9 cellular contexts compared by ENCODE assay signal in genomic region chr5:150413902-150414790, GRCh38. TPM values are rescaled to one million over a fixed set of nuclear protein-coding genes. Genes with fewer than 3 reads are reported as not detected.
DNase-seq lines count a peak whose midpoint lies in the region; ATAC-seq and TF ChIP-seq lines count a peak whose summit lies in the region.
"Not testable (repeated sequence)": the region's sequence is repeated elsewhere in the genome, so short reads cannot be mapped to it uniquely, and the experiment has no call there.
"Had no signal": no experiment of that assay in that cellular context is flagged by ENCODE, and none has a peak within 500 bp of the region (broad histone marks: within the 10 kb centered on the region; RNA-seq: fewer than 3 reads in every experiment).

No MANE protein-coding gene starts in this region.

- not testable (repeated sequence) for H3K4me3 ChIP-seq in CD4-positive, CD25-positive, alpha-beta regulatory T cell (ENCODE audit: low read depth, low read length); KMS-11 (IDR thresholded peaks at IDR 0.05; ENCODE audit: insufficient read depth, low read depth, low read length); ascending aorta; heart left ventricle; muscle layer of duodenum (ENCODE audit: low read depth in 1 of 2, low read length in 2 of 2); gastrocnemius medialis; thyroid gland (replicated peaks in 1 of 3)

- peak overlapping the region; percentile 96 to 100 (median 100) for H3K27ac Mint-ChIP-seq in CD4-positive, CD25-positive, alpha-beta regulatory T cell
- peak overlapping the region; percentile 99 for H3K27ac Mint-ChIP-seq in activated CD8-positive, alpha-beta T cell treated with anti-CD3 and anti-CD28 coated beads for 36 hours

- H3K9me3 Mint-ChIP-seq in CD4-positive, CD25-positive, alpha-beta regulatory T cell; activated CD8-positive, alpha-beta T cell treated with anti-CD3 and anti-CD28 coated beads for 36 hours: not testable (repeated sequence)

- not testable (repeated sequence) for DNase-seq in CD4-positive, CD25-positive, alpha-beta regulatory T cell; activated CD8-positive, alpha-beta T cell treated with anti-CD3 and anti-CD28 coated beads for 36 hours; ascending aorta (ENCODE audit: low spot score in 2 of 2); gastrocnemius medialis; thyroid gland
- DNase-seq in heart left ventricle, result peak in 1 of 5 donors; percentile 24

- H3K4me1 ChIP-seq in CD4-positive, CD25-positive, alpha-beta regulatory T cell (ENCODE audit: control insufficient read depth, insufficient read depth, low read length, poor library complexity, severe bottlenecking), result peaks cover 44% of the 10 kb centered on the region
- peaks cover 31% of the 10 kb centered on the region for H3K4me1 ChIP-seq in KMS-11 (ENCODE audit: low read depth, poor library complexity, severe bottlenecking)
- peaks cover 3 to 11% of the 10 kb centered on the region in 2 donors for H3K4me1 ChIP-seq in ascending aorta
- H3K4me1 ChIP-seq in heart left ventricle, result peaks cover 0 to 40% (median 15%) of the 10 kb centered on the region in 12 donors
- peaks cover 13 to 16% of the 10 kb centered on the region in 2 donors for H3K4me1 ChIP-seq in muscle layer of duodenum (ENCODE audit: control insufficient read depth in 1 of 2, insufficient read depth in 2 of 2, low read length in 2 of 2)
- H3K4me1 ChIP-seq in gastrocnemius medialis, result not testable (repeated sequence)
- H3K4me1 ChIP-seq in thyroid gland, result peaks cover 14 to 33% of the 10 kb centered on the region in 2 donors

- not testable (repeated sequence) for ATAC-seq in CD4-positive, CD25-positive, alpha-beta regulatory T cell (ENCODE audit: low read depth in 2 of 2); activated CD8-positive, alpha-beta T cell treated with anti-CD3 and anti-CD28 coated beads for 36 hours; heart left ventricle; gastrocnemius medialis

- in situ Hi-C loops in gastrocnemius medialis (cut with MboI; ENCODE audit: low sequenced_read_pairs in 4 of 4), result not testable (repeated sequence)

- not testable (repeated sequence) for H3K36me3 Mint-ChIP-seq in CD4-positive, CD25-positive, alpha-beta regulatory T cell
- H3K36me3 Mint-ChIP-seq in activated CD8-positive, alpha-beta T cell treated with anti-CD3 and anti-CD28 coated beads for 36 hours (ENCODE audit: low read depth), result peaks cover 13% of the 10 kb centered on the region

- not testable (repeated sequence) for TF ChIP-seq POLR2A in heart left ventricle (IDR thresholded peaks at IDR 0.05); gastrocnemius medialis (IDR thresholded peaks at IDR 0.05); thyroid gland (IDR thresholded peaks at IDR 0.05)

- H3K4me2 ChIP-seq in KMS-11, result not testable (repeated sequence)

- POLR2A ChIA-PET in activated CD8-positive, alpha-beta T cell treated with anti-CD3 and anti-CD28 coated beads for 36 hours (lab: Charles Lee), result interaction anchor here (0.6 to 5.2 kb wide), 6 partner anchors 13 to 198 kb away, joined by 3 to 57 read pairs (median 4); no protein-coding TSS in a partner anchor

- WGBS in heart left ventricle, 4 donors, result 91 to 94% (median 92%) methylated on average over 16 of the region's 16 CpGs
- 80 to 82% methylated on average over 16 of the region's 16 CpGs for WGBS in thyroid gland, 2 donors

- peak overlapping the region; percentile 95; the same call in 1 of the 2 replicates for H3K9ac ChIP-seq in KMS-11

- H3K9me3 ChIP-seq in CD4-positive, CD25-positive, alpha-beta regulatory T cell (ENCODE audit: control insufficient read depth in 2 of 2, low read length in 2 of 2); ascending aorta; heart left ventricle; muscle layer of duodenum (ENCODE audit: control insufficient read depth in 1 of 2, low read length in 2 of 2); gastrocnemius medialis; thyroid gland: not testable (repeated sequence)

- peak overlapping the region; percentile 98 for H3K27ac ChIP-seq in CD4-positive, CD25-positive, alpha-beta regulatory T cell (ENCODE audit: insufficient read depth, low read length, poor library complexity, severe bottlenecking)
- H3K27ac ChIP-seq in KMS-11 (peak overlapping the region; percentile 97), ascending aorta (peak overlapping the region; percentile 81 to 86), heart left ventricle (peak overlapping the region in 11 of 12 donors; percentile 77 to 98 (median 90)), muscle layer of duodenum (ENCODE audit: low read length) (peak overlapping the region; percentile 93), gastrocnemius medialis (peak overlapping the region; percentile 63 to 83 (median 78)), thyroid gland (peak overlapping the region; percentile 78 to 87 (median 79))

- intact Hi-C loops in activated CD8-positive, alpha-beta T cell treated with anti-CD3 and anti-CD28 coated beads for 36 hours (cut with micrococcal nuclease); heart left ventricle (cut with DNase I); gastrocnemius medialis (cut with DNase I; ENCODE audit: low total_unique reads); thyroid gland (cut with DNase I): not testable (repeated sequence)
- intact Hi-C loops in ascending aorta (cut with DNase I), result loop anchor here (5.0 kb wide), 1 partner anchor 57 kb away; the partner anchor contains the start of gene TCOF1

- H3K27me3 ChIP-seq in CD4-positive, CD25-positive, alpha-beta regulatory T cell (ENCODE audit: control insufficient read depth, insufficient read depth, low read length); KMS-11 (ENCODE audit: insufficient read depth, low read depth); ascending aorta; heart left ventricle; muscle layer of duodenum (ENCODE audit: low read depth, low read length); gastrocnemius medialis; thyroid gland: not testable (repeated sequence)

- not testable (repeated sequence) for H3K36me3 ChIP-seq in CD4-positive, CD25-positive, alpha-beta regulatory T cell (ENCODE audit: control insufficient read depth, insufficient read depth, low read length); KMS-11 (ENCODE audit: insufficient read depth); ascending aorta; muscle layer of duodenum (ENCODE audit: control insufficient read depth in 1 of 2, insufficient read depth in 2 of 2, low read length in 2 of 2); gastrocnemius medialis; thyroid gland
- peaks cover 0 to 12% (median 0%) of the 10 kb centered on the region in 9 donors for H3K36me3 ChIP-seq in heart left ventricle

- H3K27me3 Mint-ChIP-seq in CD4-positive, CD25-positive, alpha-beta regulatory T cell; activated CD8-positive, alpha-beta T cell treated with anti-CD3 and anti-CD28 coated beads for 36 hours: not testable (repeated sequence)

- peaks cover 15 to 34% (median 24%) of the 10 kb centered on the region in 4 donors for H3K4me1 Mint-ChIP-seq in CD4-positive, CD25-positive, alpha-beta regulatory T cell
- peaks cover 32% of the 10 kb centered on the region for H3K4me1 Mint-ChIP-seq in activated CD8-positive, alpha-beta T cell treated with anti-CD3 and anti-CD28 coated beads for 36 hours (ENCODE audit: low read depth)

- not testable (repeated sequence) for H3K4me3 Mint-ChIP-seq in CD4-positive, CD25-positive, alpha-beta regulatory T cell; activated CD8-positive, alpha-beta T cell treated with anti-CD3 and anti-CD28 coated beads for 36 hours

- not testable (repeated sequence) for H2AFZ ChIP-seq in KMS-11 (ENCODE audit: low read depth)

- CTCF ChIA-PET in activated CD8-positive, alpha-beta T cell treated with anti-CD3 and anti-CD28 coated beads for 36 hours (lab: Charles Lee), result interaction anchor here (1.0 to 4.3 kb wide), 4 partner anchors 15 to 37 kb away, joined by 3 to 40 read pairs (median 6); no protein-coding TSS in a partner anchor

- H3K79me2 ChIP-seq in KMS-11 (ENCODE audit: insufficient read depth, low read depth), result peaks cover 35% of the 10 kb centered on the region

- not testable (repeated sequence) for TF ChIP-seq CTCF in KMS-11 (conservative IDR thresholded peaks at IDR 0.05; ENCODE audit: low read depth, low read length); activated CD8-positive, alpha-beta T cell treated with anti-CD3 and anti-CD28 coated beads for 36 hours (IDR thresholded peaks at IDR 0.05); ascending aorta (IDR thresholded peaks at IDR 0.05); heart left ventricle (IDR thresholded peaks at IDR 0.05); gastrocnemius medialis (IDR thresholded peaks at IDR 0.05 in 4 of 5, conservative IDR thresholded peaks at IDR 0.05 in 1 of 5); thyroid gland (IDR thresholded peaks at IDR 0.05)

- not testable (repeated sequence) for H4K20me1 ChIP-seq in KMS-11 (ENCODE audit: insufficient read depth)

RNA-seq across cellular contexts. Expression of gene CD74, which starts 1.4 kb away (rescaled TPM):
- total RNA-seq in CD4-positive, CD25-positive, alpha-beta regulatory T cell, result 1,110 TPM
- 1,000 to 10,000 TPM in 1 of 4 donors, 100 to 1,000 TPM in 3; 664 to 1,266 (median 896) TPM for polyA plus RNA-seq in CD4-positive, CD25-positive, alpha-beta regulatory T cell
- total RNA-seq in activated CD8-positive, alpha-beta T cell treated with anti-CD3 and anti-CD28 coated beads for 36 hours, result 100 to 1,000 TPM; 277 to 282 TPM
- 1,940 TPM for total RNA-seq in ascending aorta
- 1,000 to 10,000 TPM in 2 of 9 donors, 100 to 1,000 TPM in 7; 139 to 2,756 (median 300) TPM for total RNA-seq in heart left ventricle
- polyA plus RNA-seq in heart left ventricle, result 100 to 1,000 TPM; 147 to 208 TPM
- 100 to 1,000 TPM; 123 to 291 (median 160) TPM for total RNA-seq in gastrocnemius medialis
- total RNA-seq in thyroid gland, result 100 to 1,000 TPM; 287 to 675 (median 493) TPM
- polyA plus RNA-seq: A549 had no signal

RNA-seq across cellular contexts. Expression of gene RPS14, which starts 35.4 kb away (rescaled TPM):
- total RNA-seq in CD4-positive, CD25-positive, alpha-beta regulatory T cell, result 3,121 TPM
- polyA plus RNA-seq in CD4-positive, CD25-positive, alpha-beta regulatory T cell, result 1,000 to 10,000 TPM; 4,928 to 8,871 (median 7,502) TPM
- 1,000 to 10,000 TPM; 3,542 to 3,651 TPM for total RNA-seq in activated CD8-positive, alpha-beta T cell treated with anti-CD3 and anti-CD28 coated beads for 36 hours
- total RNA-seq in ascending aorta (1,928 TPM), heart left ventricle (1,000 to 10,000 TPM; 1,031 to 1,428 (median 1,294) TPM), gastrocnemius medialis (1,000 to 10,000 TPM; 1,865 to 2,215 (median 2,024) TPM), thyroid gland (1,000 to 10,000 TPM; 2,017 to 5,540 (median 2,786) TPM)
- polyA plus RNA-seq in heart left ventricle, result 1,000 to 10,000 TPM; 1,822 to 3,474 TPM

RNA-seq across cellular contexts. Expression of gene TCOF1, which starts 56.6 kb away (rescaled TPM):
- 58.3 TPM for total RNA-seq in CD4-positive, CD25-positive, alpha-beta regulatory T cell
- 1 to 10 TPM; 2.7 to 5.6 (median 3.4) TPM for polyA plus RNA-seq in CD4-positive, CD25-positive, alpha-beta regulatory T cell
- 100 to 1,000 TPM; 114 to 117 TPM for total RNA-seq in activated CD8-positive, alpha-beta T cell treated with anti-CD3 and anti-CD28 coated beads for 36 hours
- total RNA-seq in ascending aorta, result 31.4 TPM
- total RNA-seq in heart left ventricle, result 10 to 100 TPM; 12.6 to 29.9 (median 16.0) TPM
- 10 to 100 TPM; 11.9 to 18.8 TPM for polyA plus RNA-seq in heart left ventricle
- total RNA-seq in gastrocnemius medialis, result 10 to 100 TPM; 22.1 to 31.7 (median 27.1) TPM
- 10 to 100 TPM; 20.7 to 28.0 (median 25.3) TPM for total RNA-seq in thyroid gland
